33 cellular contexts compared by ENCODE assay signal in the genomic region with DNA sequence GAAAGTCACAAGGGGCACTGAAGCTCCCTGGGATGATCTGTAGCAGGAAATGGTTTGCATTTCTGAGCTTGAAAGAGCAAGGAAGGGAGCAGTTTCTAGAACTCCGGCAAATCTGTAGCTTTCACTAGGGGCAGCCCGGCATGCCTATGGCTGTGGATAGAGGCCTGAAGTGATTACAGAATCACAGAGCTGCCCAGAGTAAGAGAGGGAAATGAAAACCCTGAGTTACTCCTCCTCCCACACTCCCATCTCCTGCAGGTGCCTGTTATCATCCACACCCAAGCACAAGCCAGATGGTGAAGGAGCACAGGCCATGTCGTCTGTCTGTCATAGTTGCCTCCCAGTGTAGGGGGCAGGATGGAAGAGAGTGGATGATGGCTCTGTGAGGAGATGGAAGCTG. TPM values are rescaled to one million over a fixed set of nuclear protein-coding genes. Genes with fewer than 3 reads are reported as not detected.
DNase-seq lines count a peak whose midpoint lies in the region; FAIRE-seq and TF ChIP-seq lines count a peak whose summit lies in the region.
"Had no signal": no experiment of that assay in that cellular context is flagged by ENCODE, and none has a peak within 500 bp of the region (broad histone marks: within the 10 kb centered on the region; RNA-seq: fewer than 3 reads in every experiment).

No MANE protein-coding gene starts in this region.

- H4K20me1 ChIP-seq in OCI-LY7 (ENCODE audit: insufficient read depth, low read length) (no peaks in the 10 kb centered on the region), H1 (replicated peaks in 1 of 2; ENCODE audit: control insufficient read depth in 1 of 2, insufficient read depth in 2 of 2, low read length in 2 of 2) (no peaks in the 10 kb centered on the region)

- H4K8ac ChIP-seq in H1 (ENCODE audit: extremely low read depth, insufficient read depth, low read length): no peak overlapping the region

- TF ChIP-seq CTCF in OCI-LY7 (conservative IDR thresholded peaks at IDR 0.05; ENCODE audit: low read length): no peak
- TF ChIP-seq CTCF in H1 (IDR thresholded peaks at IDR 0.05; ENCODE audit: control extremely low read depth in 1 of 3, insufficient read depth in 1 of 3, low read depth in 1 of 3, low read length in 3 of 3): no peak
- TF ChIP-seq CTCF in spleen (IDR thresholded peaks at IDR 0.05 in 8 of 11, conservative IDR thresholded peaks at IDR 0.05 in 3 of 11): no peak
- TF ChIP-seq CTCF in stomach (IDR thresholded peaks at IDR 0.05): no peak

- no peak overlapping the region for H3K9ac ChIP-seq in H1 (replicated peaks in 1 of 4; ENCODE audit: extremely low read depth in 1 of 4, low read depth in 3 of 4, low read length in 3 of 4)
- H3K9ac ChIP-seq: KMS-11, neural progenitor cell had no signal

- peak overlapping the region; percentile 44; the same call in 1 of the 2 replicates for H3K18ac ChIP-seq in H1 (ENCODE audit: extremely low read depth, low read length)

- no peaks in the 10 kb centered on the region for H3K79me1 ChIP-seq in H1 (ENCODE audit: low read depth, low read length)

- H3K27ac Mint-ChIP-seq in activated naive CD8-positive, alpha-beta T cell treated with anti-CD3 and anti-CD28 coated beads for 36 hours: no peak overlapping the region
- H3K27ac Mint-ChIP-seq: brain, CD14-positive monocyte, neural progenitor cell had no signal

- no peaks in the 10 kb centered on the region for H3K36me3 Mint-ChIP-seq in activated naive CD8-positive, alpha-beta T cell treated with anti-CD3 and anti-CD28 coated beads for 36 hours
- H3K36me3 Mint-ChIP-seq: brain, neural progenitor cell had no signal

- H3K4me3 Mint-ChIP-seq in activated naive CD8-positive, alpha-beta T cell treated with anti-CD3 and anti-CD28 coated beads for 36 hours: no peak overlapping the region
- H3K4me3 Mint-ChIP-seq: brain, CD14-positive monocyte, neural progenitor cell had no signal

- TF ChIP-seq POLR2A in H1 (IDR thresholded peaks at IDR 0.05; ENCODE audit: control extremely low read depth in 1 of 2, low read depth in 2 of 2, low read length in 2 of 2) (no peak), spleen (IDR thresholded peaks at IDR 0.05) (no peak), stomach (IDR thresholded peaks at IDR 0.05) (no peak)

- H3K56ac ChIP-seq in H1 (replicated peaks; ENCODE audit: insufficient read length, low read depth, low read length): no peak overlapping the region

- POLR2A ChIA-PET in OCI-LY7 (lab: Charles Lee) (interaction anchor here (0.7 to 3.0 kb wide), 5 partner anchors 12 to 299 kb away, joined by 3 to 18 read pairs (median 5); no protein-coding TSS in a partner anchor), H1 (lab: Charles Lee; ENCODE audit: partially characterized antibody) (interaction anchor here (0.6 to 2.9 kb wide), 6 partner anchors 9 to 206 kb away, joined by 3 to 15 read pairs (median 5); no protein-coding TSS in a partner anchor)

- no peak for FAIRE-seq in H1 (lab: Jason Lieb, UNC)

- H3K27me3 Mint-ChIP-seq in activated naive CD8-positive, alpha-beta T cell treated with anti-CD3 and anti-CD28 coated beads for 36 hours: no peaks in the 10 kb centered on the region

- no peaks in the 10 kb centered on the region; a peak in 1 of 7 replicates for H3K27me3 ChIP-seq in H1 (replicated peaks in 1 of 4; ENCODE audit: control insufficient read depth in 3 of 4, extremely low read depth in 1 of 4, insufficient read depth in 3 of 4, low read length in 3 of 4)
- no peaks in the 10 kb centered on the region for H3K27me3 ChIP-seq in spleen (replicated peaks in 1 of 7)
- H3K27me3 ChIP-seq in stomach: peaks cover 0 to 22% (median 0%) of the 10 kb centered on the region in 3 donors
- H3K27me3 ChIP-seq: adrenal gland, upper lobe of right lung had no signal

- H4K5ac ChIP-seq in H1 (ENCODE audit: insufficient read length, low read depth, low read length): no peak overlapping the region

- no peak overlapping the region for H3K4ac ChIP-seq in H1 (replicated peaks; ENCODE audit: insufficient read length, low read depth, low read length)

- H2BK15ac ChIP-seq in H1 (ENCODE audit: low read length): peak overlapping the region; percentile 83; the same call in 1 of the 2 replicates

- peak overlapping the region; percentile 62 for H2AFZ ChIP-seq in OCI-LY7 (ENCODE audit: low read length)
- H2AFZ ChIP-seq in H1 (ENCODE audit: low read length): no peak overlapping the region
- H2AFZ ChIP-seq: neural progenitor cell had no signal

- peak overlapping the region; percentile 81 for H4K91ac ChIP-seq in H1 (replicated peaks; ENCODE audit: insufficient read length, low read length)

- H3K23ac ChIP-seq in H1 (ENCODE audit: insufficient read length): no peak overlapping the region

- TF ChIP-seq EP300 in H1 (IDR thresholded peaks at IDR 0.05; ENCODE audit: borderline replicate concordance in 1 of 2, low read depth in 2 of 2, low read length in 2 of 2) (no peak), stomach (IDR thresholded peaks at IDR 0.05) (no peak)

- H3K27ac ChIP-seq in OCI-LY7 (ENCODE audit: low read depth, low read length, poor library complexity, severe bottlenecking) (peak overlapping the region; percentile 64), H1 (ENCODE audit: low read depth, low read length) (peak overlapping the region; percentile 53; the same call in 1 of the 2 replicates), spleen (peak overlapping the region in 6 of 8 donors; percentile 25 to 61 (median 46)), stomach (no peak overlapping the region)
- H3K27ac ChIP-seq: 22Rv1, KMS-11, neural progenitor cell, upper lobe of right lung had no signal

- DNase-seq in DMS 273 (lab: John Stamatoyannopoulos, UW; ENCODE audit: unreplicated experiment) (peak; percentile 58), DMS 273 treated with DMSO at 0.1 percent for 48 hours (lab: John Stamatoyannopoulos, UW) (no peak), OCI-LY7 (ENCODE audit: low spot score) (peak; percentile 72), H1 (ENCODE audit: low read depth in 1 of 2, low spot score in 2 of 2) (no peak), spleen (no peak), stomach (no peak), inferior parietal cortex (ENCODE audit: extremely low spot score) (no peak)
- DNase-seq in activated naive CD8-positive, alpha-beta T cell treated with anti-CD3 and anti-CD28 coated beads for 36 hours: no peak
- DNase-seq: activated CD4-positive, alpha-beta T cell treated with anti-CD3 and anti-CD28 coated beads for 4 hours; activated naive CD4-positive, alpha-beta T cell treated with Interleukin-2 at 50 U/mL for 16 hours; activated T-cell treated with anti-CD3 and anti-CD28 coated beads, Interleukin-2, amount 50 U/mL, for 48 hours; adrenal gland; Calu3; effector CD4-positive, alpha-beta T cell; erythroblast; glutamatergic neuron; H7; left cardiac atrium; mesenchymal stem cell; MM.1S; NCI-H1417; NCI-H2081 treated with DMSO at 0.1 percent for 48 hours; NCI-H748 treated with DMSO at 0.1 percent for 48 hours; right cardiac atrium; stimulated activated CD4-positive, alpha-beta T cell treated with anti-CD3 and anti-CD28 coated beads, Interleukin-2, amount 100 ng/mL, for 48 hours; substantia nigra; T-helper 2 cell; upper lobe of right lung had no signal

- no peak overlapping the region for H3K14ac ChIP-seq in H1 (ENCODE audit: insufficient read length)

- H2BK12ac ChIP-seq in H1 (ENCODE audit: low read depth, low read length): peak overlapping the region; percentile 89

- H3K4me1 Mint-ChIP-seq in activated naive CD8-positive, alpha-beta T cell treated with anti-CD3 and anti-CD28 coated beads for 36 hours: peaks cover 19% of the 10 kb centered on the region
- H3K4me1 Mint-ChIP-seq: brain had no signal

- H3K9me3 Mint-ChIP-seq in activated naive CD8-positive, alpha-beta T cell treated with anti-CD3 and anti-CD28 coated beads for 36 hours: no peaks in the 10 kb centered on the region
- H3K9me3 Mint-ChIP-seq: CD14-positive monocyte, neural progenitor cell had no signal

- no peaks in the 10 kb centered on the region for H3K79me2 ChIP-seq in OCI-LY7 (ENCODE audit: insufficient read depth, low read depth, low read length)
- no peaks in the 10 kb centered on the region for H3K79me2 ChIP-seq in H1 (ENCODE audit: control insufficient read depth in 1 of 2, insufficient read depth in 2 of 2, low read length in 2 of 2)

- BruUV-seq in OCI-LY7 (replicated peaks; lab: Mats Ljungman, UMichigan): no TSS peak

- no peaks in the 10 kb centered on the region for H3K23me2 ChIP-seq in H1 (ENCODE audit: low read depth, low read length)

- H3K4me2 ChIP-seq in OCI-LY7 (ENCODE audit: low read length) (peak overlapping the region; percentile 51), H1 (ENCODE audit: insufficient read depth in 1 of 2, low read depth in 2 of 2, low read length in 2 of 2) (peak overlapping the region in 1 of 2 experiments; percentile 12; a peak in 1 of 4 replicates)
- H3K4me2 ChIP-seq: KMS-11, neural progenitor cell had no signal

- H3K9me3 ChIP-seq in OCI-LY7 (ENCODE audit: low read length): no peaks in the 10 kb centered on the region
- H3K9me3 ChIP-seq in H1 (ENCODE audit: insufficient read depth in 2 of 2, low read depth in 1 of 2, low read length in 1 of 2): no peaks in the 10 kb centered on the region
- H3K9me3 ChIP-seq in spleen: no peaks in the 10 kb centered on the region
- H3K9me3 ChIP-seq in stomach: no peaks in the 10 kb centered on the region
- H3K9me3 ChIP-seq: adrenal gland, upper lobe of right lung had no signal

- H3K4me1 ChIP-seq in OCI-LY7 (ENCODE audit: insufficient read depth, low read length, poor library complexity, severe bottlenecking) (peaks cover 35% of the 10 kb centered on the region), H1 (replicated peaks in 1 of 4; ENCODE audit: control insufficient read depth in 3 of 4, insufficient read depth in 4 of 4, low read length in 3 of 4) (peaks cover 15 to 32% (median 21%) of the 10 kb centered on the region in 4 experiments), spleen (peaks cover 0 to 16% (median 5%) of the 10 kb centered on the region in 6 donors), stomach (no peaks in the 10 kb centered on the region)
- H3K4me1 ChIP-seq: adrenal gland, neural progenitor cell had no signal

- peak overlapping the region; percentile 95 for H2BK5ac ChIP-seq in H1 (ENCODE audit: low read depth, low read length)

- intact Hi-C loops in OCI-LY7 (cut with micrococcal nuclease; ENCODE audit: unreplicated experiment): no loop called here
- intact Hi-C loops in spleen (cut with DNase I; ENCODE audit: low total_unique reads): no loop called here
- intact Hi-C loops in stomach (cut with DNase I; ENCODE audit: low total_unique reads): no loop called here

- CTCF ChIA-PET in OCI-LY7 (lab: Charles Lee; ENCODE audit: unreplicated experiment) (no interaction called here), H1 (lab: Charles Lee; ENCODE audit: partially characterized antibody) (interaction anchor here (0.6 to 3.5 kb wide), 9 partner anchors 7 to 79 kb away, joined by 3 to 10 read pairs (median 4); no protein-coding TSS in a partner anchor)

- H3K4me3 ChIP-seq in OCI-LY7 (ENCODE audit: low read depth, low read length, poor library complexity, severe bottlenecking): peak overlapping the region; percentile 15
- no peak overlapping the region for H3K4me3 ChIP-seq in H1 (ENCODE audit: extremely low read depth in 1 of 4, insufficient read depth in 2 of 4, low read depth in 3 of 4, low read length in 4 of 4)
- H3K4me3 ChIP-seq in spleen: no peak overlapping the region
- no peak overlapping the region for H3K4me3 ChIP-seq in stomach
- H3K4me3 ChIP-seq: adrenal gland, neural progenitor cell, upper lobe of right lung had no signal

- WGBS in H1 (ENCODE audit: extremely low coverage in 1 of 2, insufficient coverage in 1 of 2, insufficient read length in 1 of 2, insufficient replicate concordance in 2 of 2, low coverage in 1 of 2, low lambda C conversion rate in 2 of 2, missing lambda C conversion rate in 1 of 2), 2 experiments: 73% methylated on average over 3 of the region's 3 CpGs; no CpG with 5 or more reads in 1 of the 2 experiments
- WGBS in spleen, 5 donors: 50 to 83% (median 54%) methylated on average over 2 to 3 of the region's 3 CpGs
- 52 to 82% (median 59%) methylated on average over 2 to 3 of the region's 3 CpGs for WGBS in stomach, 5 donors

- H2BK20ac ChIP-seq in H1 (ENCODE audit: low read length): peak overlapping the region; percentile 9

- H3K36me3 ChIP-seq in OCI-LY7 (ENCODE audit: insufficient read depth, low read length) (no peaks in the 10 kb centered on the region), H1 (ENCODE audit: control insufficient read depth in 2 of 4, insufficient read depth in 4 of 4, low read length in 3 of 4) (no peaks in the 10 kb centered on the region), spleen (no peaks in the 10 kb centered on the region), stomach (no peaks in the 10 kb centered on the region)
- H3K36me3 ChIP-seq: adrenal gland, neural progenitor cell, upper lobe of right lung had no signal

- H3K9me2 ChIP-seq in OCI-LY7 (ENCODE audit: insufficient read depth, low read length): no peaks in the 10 kb centered on the region

- TF ChIP-seq RAD21 in H1 (IDR thresholded peaks at IDR 0.05 in 1 of 2, conservative IDR thresholded peaks at IDR 0.05 in 1 of 2; ENCODE audit: low read depth in 2 of 2, low read length in 2 of 2): no peak

- H2AK5ac ChIP-seq in H1 (ENCODE audit: low read depth, low read length): peak overlapping the region; percentile 93; the same call in 1 of the 2 replicates

- peak overlapping the region; percentile 4 for H2BK120ac ChIP-seq in H1 (replicated peaks; ENCODE audit: low read depth, low read length)

RNA-seq across cellular contexts. Expression of gene HLA-F, which starts 37.1 kb away (rescaled TPM):
- 83.2 and 140 TPM in 2 replicates for total RNA-seq in OCI-LY7 (2014; rRNA removed; shearing (Covaris generic))
- total RNA-seq in OCI-LY7 (2022) (56.0 and 65.8 TPM in 2 replicates), spleen (100 to 1,000 TPM; 402 to 532 (median 496) TPM), stomach (100 to 1,000 TPM in 3 of 5 donors, 10 to 100 TPM in 2; 32.7 to 115 (median 108) TPM)
- 6.5 and 9.6 TPM in 2 replicates for total RNA-seq in H1 (2021; fragmentation: NEBNext Ultra II Directional; extraction: Animal tissue kit (Norgen Biotek cat#: 25700))
- polyA plus RNA-seq in H1 (2011; rRNA removed) (8.9 and 11.7 TPM in 2 replicates), spleen (100 to 1,000 TPM; 501 to 663 (median 577) TPM), stomach (100 to 1,000 TPM in 1 of 3 donors, 10 to 100 TPM in 2; 17.2 to 164 (median 44.4) TPM)
- polyA plus RNA-seq in H1 (2011; cell fraction: cytosol; rRNA removed): 13.2 TPM
- 32.8 TPM for polyA plus RNA-seq in H1 (2011; cell fraction: nucleus; rRNA removed)
- 7.1 to 15.9 TPM (median 12.2 TPM) in 4 replicates for polyA plus RNA-seq in H1 (2012, experiment 1 of 2)
- polyA plus RNA-seq in H1 (2012, experiment 2 of 2): 9.8 TPM
- 21.2 TPM for polyA plus RNA-seq in H1 (2013, experiment 1 of 2)
- 21.4 TPM for polyA plus RNA-seq in H1 (2013, experiment 2 of 2)
- polyA minus RNA-seq in H1 (2011; rRNA and poly(A)+ RNA removed): 3.5 and 4.5 TPM in 2 replicates
- polyA minus RNA-seq in H1 (2011; cell fraction: cytosol; rRNA and poly(A)+ RNA removed): not detected
- 7.2 TPM for polyA minus RNA-seq in H1 (2011; cell fraction: nucleus; rRNA and poly(A)+ RNA removed)
- total RNA-seq in activated naive CD8-positive, alpha-beta T cell treated with anti-CD3 and anti-CD28 coated beads for 36 hours: 100 to 1,000 TPM; 178 to 181 TPM

Comparison
In these comparisons a context has a peak if more than half of its experiments do, and no peak if none do; other contexts are left out.
1. DNase-seq: peak in DMS 273 (single experiment) and OCI-LY7 (single experiment); none in DMS 273 treated with DMSO at 0.1 percent for 48 hours (single experiment), H1 (0 of 2), spleen (single experiment), stomach (single experiment), inferior parietal cortex (single experiment) and activated naive CD8-positive, alpha-beta T cell treated with anti-CD3 and anti-CD28 coated beads for 36 hours (single experiment).
2. H3K27ac ChIP-seq: peak in OCI-LY7 (single experiment), H1 (single experiment) and spleen (6 of 8); none in stomach (0 of 5).